ENCODE assay signal across 6 cellular contexts in the genomic region with DNA sequence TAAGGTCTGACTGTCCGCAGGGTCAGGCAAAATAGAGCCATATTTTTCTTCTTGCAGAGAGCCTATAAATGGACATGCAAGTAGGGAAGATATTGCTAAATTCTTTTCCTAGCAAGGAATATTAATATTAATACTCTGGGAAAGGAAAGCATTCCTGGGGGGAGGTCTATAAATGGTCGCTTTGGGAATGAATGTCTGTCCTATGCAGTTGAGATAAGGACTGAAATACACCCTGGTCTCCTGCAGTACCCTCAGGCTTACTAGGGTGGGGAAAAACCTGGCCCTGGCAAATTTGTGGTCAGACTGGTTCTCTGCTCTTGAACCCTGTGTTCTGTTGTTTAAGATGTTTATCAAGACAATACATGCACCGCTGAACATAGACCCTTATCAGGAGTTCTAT. TPM values are rescaled to one million over a fixed set of nuclear protein-coding genes. Genes with fewer than 3 reads are reported as not detected.
"Had no signal": no experiment of that assay in that cellular context is flagged by ENCODE, and none has a peak within 500 bp of the region (broad histone marks: within the 10 kb centered on the region; RNA-seq: fewer than 3 reads in every experiment).

No MANE protein-coding gene starts in this region.

RNA-seq across cellular contexts. Expression of a gene that starts 9.1 kb away (rescaled TPM):
- total RNA-seq: LHCN-M2, MCF 10A, OCI-LY7, PC-3, SJSA1 had no signal

RNA-seq across cellular contexts. Expression of a gene that starts 15.3 kb away (rescaled TPM):
- total RNA-seq: MCF 10A, OCI-LY7, PC-3, Right ventricle myocardium superior had no signal

RNA-seq across cellular contexts. Expression of a gene that starts 37.9 kb away (rescaled TPM):
- total RNA-seq: MCF 10A, OCI-LY7 had no signal
